Comparison of ENCODE assay signal across 13 cellular contexts in genomic region chr13:43516401-43516826, GRCh38.
DNase-seq lines count a peak whose midpoint lies in the region; ATAC-seq, FAIRE-seq and TF ChIP-seq lines count a peak whose summit lies in the region.
"Had no signal": no experiment of that assay in that cellular context is flagged by ENCODE, and none has a peak within 500 bp of the region (broad histone marks: within the 10 kb centered on the region; RNA-seq: fewer than 3 reads in every experiment).

No MANE protein-coding gene starts in this region.

- H3K4me3 ChIP-seq in right atrium auricular region: no peak overlapping the region
- no peak overlapping the region for H3K4me3 ChIP-seq in mucosa of descending colon
- H3K4me3 ChIP-seq in vagina: no peak overlapping the region
- H3K4me3 ChIP-seq in effector memory CD4-positive, alpha-beta T cell (ENCODE audit: insufficient read depth, low read depth, low read length, poor library complexity, severe bottlenecking): no peak overlapping the region
- H3K4me3 ChIP-seq: A549, PC-9 had no signal

- POLR2A ChIA-PET in RWPE1 (lab: Yijun Ruan, JAX; ENCODE audit: low non-redundant PET): no interaction called here

- H3K4me1 ChIP-seq in right atrium auricular region (no peaks in the 10 kb centered on the region), mucosa of descending colon (ENCODE audit: low read depth) (no peaks in the 10 kb centered on the region), vagina (peaks cover 20% of the 10 kb centered on the region)
- H3K4me1 ChIP-seq in effector memory CD4-positive, alpha-beta T cell (ENCODE audit: control insufficient read depth, insufficient read depth, low read length, poor library complexity, severe bottlenecking): no peaks in the 10 kb centered on the region
- H3K4me1 ChIP-seq: A549 had no signal

- no peaks in the 10 kb centered on the region for H3K9me3 ChIP-seq in right atrium auricular region
- no peaks in the 10 kb centered on the region for H3K9me3 ChIP-seq in mucosa of descending colon
- H3K9me3 ChIP-seq in vagina: no peaks in the 10 kb centered on the region
- no peaks in the 10 kb centered on the region for H3K9me3 ChIP-seq in effector memory CD4-positive, alpha-beta T cell (ENCODE audit: control insufficient read depth, low read length)
- H3K9me3 ChIP-seq: A549 had no signal

- no peaks in the 10 kb centered on the region for H3K36me3 ChIP-seq in right atrium auricular region
- H3K36me3 ChIP-seq in mucosa of descending colon (ENCODE audit: low read depth): no peaks in the 10 kb centered on the region
- no peaks in the 10 kb centered on the region for H3K36me3 ChIP-seq in vagina
- no peaks in the 10 kb centered on the region for H3K36me3 ChIP-seq in effector memory CD4-positive, alpha-beta T cell (ENCODE audit: control insufficient read depth, insufficient read depth, low read length)

- CTCF ChIA-PET in RWPE1 (lab: Yijun Ruan, JAX): no interaction called here

- DNase-seq in Right ventricle myocardium inferior (ENCODE audit: missing footprints) (no peak), right atrium auricular region (ENCODE audit: low spot score) (no peak), mucosa of descending colon (no peak), vagina (ENCODE audit: extremely low spot score in 2 of 2) (peak in 1 of 2 donors; percentile 95), RWPE1 (ENCODE audit: low spot score) (no peak), middle frontal gyrus (ENCODE audit: extremely low spot score, low spot score) (no peak)
- no peak for DNase-seq in effector memory CD4-positive, alpha-beta T cell
- DNase-seq: NCI-H1105, PC-9, posterior cingulate gyrus had no signal

- FAIRE-seq in endometrium (lab: Jason Lieb, UNC): peak; percentile 98
- FAIRE-seq: A549 had no signal

- H3K27me3 ChIP-seq in right atrium auricular region (no peaks in the 10 kb centered on the region), vagina (no peaks in the 10 kb centered on the region)
- no peaks in the 10 kb centered on the region for H3K27me3 ChIP-seq in effector memory CD4-positive, alpha-beta T cell (replicated peaks; ENCODE audit: control insufficient read depth, insufficient read depth, low read length, poor library complexity, severe bottlenecking)

- TF ChIP-seq CTCF in right atrium auricular region (IDR thresholded peaks at IDR 0.05): no peak
- no peak for TF ChIP-seq CTCF in mucosa of descending colon (IDR thresholded peaks at IDR 0.05)
- no peak for TF ChIP-seq CTCF in vagina (IDR thresholded peaks at IDR 0.05)
- TF ChIP-seq CTCF in RWPE1 (conservative IDR thresholded peaks at IDR 0.05; ENCODE audit: low read depth): no peak

- H3K27ac ChIP-seq in right atrium auricular region: no peak overlapping the region
- peak overlapping the region; percentile 46 for H3K27ac ChIP-seq in vagina
- no peak overlapping the region for H3K27ac ChIP-seq in effector memory CD4-positive, alpha-beta T cell (ENCODE audit: insufficient read depth, low read length, poor library complexity, severe bottlenecking)
- H3K27ac ChIP-seq in RWPE1: no peak overlapping the region
- H3K27ac ChIP-seq: A549, PC-9, VCaP had no signal

- intact Hi-C loops in Right ventricle myocardium inferior (cut with DNase I) (no loop called here), mucosa of descending colon (cut with DNase I, micrococcal nuclease) (no loop called here), vagina (cut with DNase I) (no loop called here)

- ATAC-seq in Right ventricle myocardium inferior (peak; percentile 89), mucosa of descending colon (peak; percentile 29)
- ATAC-seq: A549 had no signal

- TF ChIP-seq POLR2A in vagina (IDR thresholded peaks at IDR 0.05): no peak
